Comparison of ENCODE assay signal across 12 cellular contexts in genomic region chr1:116545359-116545705, GRCh38. TPM values are rescaled to one million over a fixed set of nuclear protein-coding genes. Genes with fewer than 3 reads are reported as not detected.
A peak's percentile ranks its signal among the peaks of the same experiment; 100 is the strongest.
DNase-seq lines count a peak whose midpoint lies in the region; ATAC-seq and TF ChIP-seq lines count a peak whose summit lies in the region.
"Had no signal": no experiment of that assay in that cellular context is flagged by ENCODE, and none has a peak within 500 bp of the region (broad histone marks: within the 10 kb centered on the region; RNA-seq: fewer than 3 reads in every experiment).

No MANE protein-coding gene starts in this region.

- peak overlapping the region; percentile 55 to 82 (median 70) for H3K4me2 ChIP-seq in BLaER1 treated with 17β-estradiol and CSF1 and Interleukin-3, amounts not matched to agents 10 nM and 100 nM
- no peak overlapping the region for H3K4me2 ChIP-seq in MM.1S (ENCODE audit: low read depth, low read length)

- ATAC-seq in GM18505 (IDR thresholded peaks at IDR 0.05; ENCODE audit: unreplicated experiment): peak; percentile 12
- ATAC-seq in HG02981 (IDR thresholded peaks at IDR 0.05; ENCODE audit: unreplicated experiment): peak; percentile 6
- ATAC-seq in activated T-helper 17 cell treated with anti-CD3 and anti-CD28 coated beads, Interleukin-2, amount 50 U/mL, for 72 hours (replicated peaks): peak; percentile 25
- ATAC-seq: naive thymus-derived CD8-positive, alpha-beta T cell had no signal

- no peak overlapping the region for H2AFZ ChIP-seq in MM.1S (ENCODE audit: low read length)

- H3K4me3 Mint-ChIP-seq in activated T-helper 17 cell treated with anti-CD3 and anti-CD28 coated beads, Interleukin-2, amount 50 U/mL, for 72 hours: peak overlapping the region; percentile 86
- H3K4me3 Mint-ChIP-seq: naive thymus-derived CD8-positive, alpha-beta T cell had no signal

- no peak for DNase-seq in EL
- DNase-seq in lower leg skin (ENCODE audit: low spot score in 2 of 2): no peak
- DNase-seq in mucosa of gallbladder (ENCODE audit: low spot score): no peak
- DNase-seq in MM.1S: no peak
- DNase-seq: AML-193; KG1; naive thymus-derived CD8-positive, alpha-beta T cell; T1000 had no signal

- H3K36me3 ChIP-seq in BLaER1 treated with 17β-estradiol and CSF1 and Interleukin-3, amounts not matched to agents 10 nM and 100 nM: peaks cover 29 to 100% (median 95%) of the 10 kb centered on the region in 11 experiments
- no peaks in the 10 kb centered on the region for H3K36me3 ChIP-seq in MM.1S (replicated peaks; ENCODE audit: insufficient read depth, low read length)

- H3K27ac ChIP-seq in BLaER1 treated with 17β-estradiol and CSF1 and Interleukin-3, amounts not matched to agents 10 nM and 100 nM: peak overlapping the region; percentile 7 to 89 (median 65); a peak in 21 of 22 replicates
- no peak overlapping the region for H3K27ac ChIP-seq in MM.1S (ENCODE audit: low read length)

- peaks cover 0 to 77% (median 52%) of the 10 kb centered on the region in 11 experiments; a peak in 17 of 22 replicates for H3K9me3 ChIP-seq in BLaER1 treated with 17β-estradiol and CSF1 and Interleukin-3, amounts not matched to agents 10 nM and 100 nM (replicated peaks in 1 of 11)
- H3K9me3 ChIP-seq in MM.1S (replicated peaks; ENCODE audit: insufficient read depth, low read length): no peaks in the 10 kb centered on the region

- H4K20me1 ChIP-seq in BLaER1 treated with 17β-estradiol and CSF1 and Interleukin-3, amounts not matched to agents 10 nM and 100 nM: peaks cover 0 to 36% (median 19%) of the 10 kb centered on the region in 11 experiments; a peak in 10 of 22 replicates
- H4K20me1 ChIP-seq in MM.1S (ENCODE audit: insufficient read depth, low read length): no peaks in the 10 kb centered on the region

- no peaks in the 10 kb centered on the region for H3F3A ChIP-seq in MM.1S (ENCODE audit: insufficient read depth, low read length)

- 85 to 92% methylated on average over 2 of the region's 2 CpGs for WGBS in lower leg skin, 2 donors

- H3K4me3 ChIP-seq in BLaER1 treated with 17β-estradiol and CSF1 and Interleukin-3, amounts not matched to agents 10 nM and 100 nM: peak overlapping the region in 3 of 10 experiments; percentile 9 to 45 (median 11); a peak in 1 of 20 replicates
- no peak overlapping the region for H3K4me3 ChIP-seq in lower leg skin (ENCODE audit: low read depth, poor library complexity, severe bottlenecking)
- no peak overlapping the region for H3K4me3 ChIP-seq in MM.1S (ENCODE audit: low read length)

- H3K27me3 ChIP-seq in BLaER1 treated with 17β-estradiol and CSF1 and Interleukin-3, amounts not matched to agents 10 nM and 100 nM: no peaks in the 10 kb centered on the region
- H3K27me3 ChIP-seq in MM.1S (replicated peaks; ENCODE audit: insufficient read depth, low read length): no peaks in the 10 kb centered on the region

- H3K4me1 ChIP-seq in BLaER1 treated with 17β-estradiol and CSF1 and Interleukin-3, amounts not matched to agents 10 nM and 100 nM: peaks cover 65 to 84% (median 74%) of the 10 kb centered on the region in 10 experiments
- H3K4me1 ChIP-seq in MM.1S (ENCODE audit: low read length): peaks cover 29% of the 10 kb centered on the region

- peaks cover 65% of the 10 kb centered on the region for H3K4me1 Mint-ChIP-seq in activated T-helper 17 cell treated with anti-CD3 and anti-CD28 coated beads, Interleukin-2, amount 50 U/mL, for 72 hours

- no peaks in the 10 kb centered on the region for H3K9me2 ChIP-seq in MM.1S (replicated peaks; ENCODE audit: insufficient read depth, low read length)

- TF ChIP-seq POLR2A in GM18505 (IDR thresholded peaks at IDR 0.05; ENCODE audit: borderline replicate concordance, extremely low read depth, insufficient read depth, insufficient read length) (peak; percentile 50), lower leg skin (IDR thresholded peaks at IDR 0.05) (no peak)

- H3K36me3 Mint-ChIP-seq in activated T-helper 17 cell treated with anti-CD3 and anti-CD28 coated beads, Interleukin-2, amount 50 U/mL, for 72 hours (ENCODE audit: low read depth): peaks cover 80% of the 10 kb centered on the region

- no peaks in the 10 kb centered on the region for H3K27me3 Mint-ChIP-seq in activated T-helper 17 cell treated with anti-CD3 and anti-CD28 coated beads, Interleukin-2, amount 50 U/mL, for 72 hours
- H3K27me3 Mint-ChIP-seq: naive thymus-derived CD8-positive, alpha-beta T cell had no signal

- peaks cover 82% of the 10 kb centered on the region for H3K79me2 ChIP-seq in MM.1S (ENCODE audit: low read length)

- H3K9ac ChIP-seq in BLaER1 treated with 17β-estradiol and CSF1 and Interleukin-3, amounts not matched to agents 10 nM and 100 nM: peak overlapping the region; percentile 1 to 71 (median 24); a peak in 14 of 22 replicates
- no peak overlapping the region for H3K9ac ChIP-seq in MM.1S (ENCODE audit: low read length)

- no peaks in the 10 kb centered on the region for H3K9me3 Mint-ChIP-seq in activated T-helper 17 cell treated with anti-CD3 and anti-CD28 coated beads, Interleukin-2, amount 50 U/mL, for 72 hours

- TF ChIP-seq CTCF in lower leg skin (IDR thresholded peaks at IDR 0.05) (no peak), MM.1S (IDR thresholded peaks at IDR 0.05; ENCODE audit: low read length) (no peak)

- H3K27ac Mint-ChIP-seq in activated T-helper 17 cell treated with anti-CD3 and anti-CD28 coated beads, Interleukin-2, amount 50 U/mL, for 72 hours: peak overlapping the region; percentile 98

- intact Hi-C loops in lower leg skin (cut with DNase I; ENCODE audit: low total_unique reads): no loop called here

RNA-seq across cellular contexts. Expression of gene CD58, which starts 25.5 kb away (rescaled TPM):
- 10 to 100 TPM; 36.8 to 40.5 TPM for total RNA-seq in activated T-helper 17 cell treated with anti-CD3 and anti-CD28 coated beads, Interleukin-2, amount 50 U/mL, for 72 hours
- total RNA-seq in lower leg skin (10 to 100 TPM; 25.3 to 40.9 (median 28.9) TPM), mucosa of gallbladder (24.2 TPM)
